In the genomic region with DNA sequence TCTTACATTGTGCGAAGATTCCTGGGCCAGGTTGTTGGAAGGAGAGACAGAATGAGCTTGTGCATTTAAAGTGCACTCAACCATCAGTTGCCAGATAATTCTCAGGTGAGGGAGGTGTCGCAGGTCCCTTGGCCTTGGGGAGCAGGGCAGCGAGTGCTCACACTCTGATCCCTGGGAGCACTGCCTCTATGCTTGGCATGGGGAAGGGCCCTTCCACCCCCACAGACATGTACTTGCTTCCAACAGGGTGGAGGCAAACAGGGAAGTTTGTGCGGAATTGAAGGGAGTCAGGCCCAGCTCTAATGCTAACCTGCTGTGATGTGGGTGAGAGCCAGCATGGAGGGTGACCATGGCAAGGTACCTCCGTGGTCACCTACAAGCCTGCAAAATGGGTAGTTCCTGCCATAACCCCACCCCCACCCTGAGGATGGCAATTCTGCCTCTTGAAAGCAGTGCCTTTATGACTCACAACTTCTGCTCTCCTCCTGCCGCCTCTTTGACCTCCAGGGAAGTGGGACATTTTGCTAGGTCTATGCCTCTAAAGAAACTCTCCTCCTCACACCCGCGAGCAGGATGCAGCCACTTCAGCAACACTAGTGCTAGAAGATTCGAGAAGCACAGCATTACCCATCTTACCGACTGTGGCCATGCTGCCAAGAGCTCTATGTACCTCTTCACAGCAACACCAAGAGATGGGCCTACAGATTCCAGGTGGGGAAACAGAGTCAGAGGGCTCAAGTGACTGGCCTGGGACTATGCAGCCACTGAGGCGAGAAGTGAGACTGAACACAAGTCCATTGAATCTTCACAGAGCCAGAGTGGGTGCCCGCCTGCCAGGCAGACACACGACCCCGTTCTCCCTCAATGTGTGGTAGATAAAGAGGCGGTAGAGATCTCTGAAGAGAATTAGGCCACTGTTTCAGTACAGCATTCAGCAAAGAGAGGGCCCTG, we compare ENCODE assay signal across 14 cellular contexts. TPM values are rescaled to one million over a fixed set of nuclear protein-coding genes. Genes with fewer than 3 reads are reported as not detected.
DNase-seq lines count a peak whose midpoint lies in the region; ATAC-seq, FAIRE-seq and TF ChIP-seq lines count a peak whose summit lies in the region.
"Had no signal": no experiment of that assay in that cellular context is flagged by ENCODE, and none has a peak within 500 bp of the region (broad histone marks: within the 10 kb centered on the region; RNA-seq: fewer than 3 reads in every experiment).

No MANE protein-coding gene starts in this region.

- DNase-seq in CD14-positive monocyte (ENCODE audit: low spot score) (no peak), LHCN-M2 (ENCODE audit: low read depth) (peak; percentile 27), astrocyte (ENCODE audit: low read depth) (no peak), mesenchymal stem cell (peak; percentile 73), occipital lobe (lab: John Stamatoyannopoulos, UW) (no peak), hepatic stellate cell (ENCODE audit: low spot score) (no peak), superior temporal gyrus (ENCODE audit: extremely low spot score) (no peak)
- DNase-seq: HCEC 1CT, right cardiac atrium had no signal

- H3K36me3 ChIP-seq in astrocyte (ENCODE audit: insufficient read depth, low read length) (no peaks in the 10 kb centered on the region), mesenchymal stem cell (ENCODE audit: control insufficient read depth in 1 of 2, insufficient read depth in 2 of 2, low read depth in 1 of 2, low read length in 2 of 2) (peaks cover 22 to 75% of the 10 kb centered on the region in 2 experiments)

- 60% methylated on average over 15 of the region's 15 CpGs for WGBS in mesenchymal stem cell

- H4K20me1 ChIP-seq in astrocyte (ENCODE audit: insufficient read depth, low read length): peaks cover 55% of the 10 kb centered on the region

- H3K14ac ChIP-seq in mesenchymal stem cell (ENCODE audit: low read length in 2 of 2): peak overlapping the region in 1 of 2 experiments; percentile 19

- peak overlapping the region; percentile 10 to 61 for H3K4ac ChIP-seq in mesenchymal stem cell (ENCODE audit: low read depth in 1 of 2, low read length in 2 of 2)

- no peak overlapping the region for H2BK15ac ChIP-seq in mesenchymal stem cell (ENCODE audit: low read depth, poor library complexity, severe bottlenecking)

- no peak overlapping the region for H2AFZ ChIP-seq in astrocyte (ENCODE audit: low read depth, low read length)
- H2AFZ ChIP-seq in mesenchymal stem cell (ENCODE audit: low read depth, low read length): no peak overlapping the region

- H4K91ac ChIP-seq in mesenchymal stem cell (ENCODE audit: low read length): peak overlapping the region; percentile 59

- no peaks in the 10 kb centered on the region for H3K9me3 ChIP-seq in astrocyte (ENCODE audit: insufficient read depth, low read depth, low read length)
- H3K9me3 ChIP-seq in mesenchymal stem cell (ENCODE audit: control insufficient read depth, low read length): no peaks in the 10 kb centered on the region

- H3K4me3 ChIP-seq in astrocyte (ENCODE audit: insufficient read depth, low read depth, low read length): no peak overlapping the region
- H3K4me3 ChIP-seq in mesenchymal stem cell (ENCODE audit: insufficient read depth in 1 of 2, low read depth in 1 of 2, low read length in 2 of 2): no peak overlapping the region

- H3K27ac Mint-ChIP-seq in CD14-positive monocyte (peak overlapping the region in 4 of 7 donors; percentile 30 to 69 (median 58)), astrocyte (ENCODE audit: unreplicated experiment) (peak overlapping the region; percentile 75)
- H3K27ac Mint-ChIP-seq: activated naive CD4-positive, alpha-beta T cell treated with anti-CD3 and anti-CD28 coated beads, Interleukin-2, amount 50 U/mL, for 24 hours; stimulated activated naive CD8-positive, alpha-beta T cell treated with anti-CD3 and anti-CD28 coated beads, Interleukin-15, Interleukin-2, amounts not matched to agents 100 ng/mL and 50 ng/mL, for 24 hours had no signal

- H3K36me3 Mint-ChIP-seq in CD14-positive monocyte: no peaks in the 10 kb centered on the region
- peaks cover 13% of the 10 kb centered on the region for H3K36me3 Mint-ChIP-seq in astrocyte (ENCODE audit: low read depth, unreplicated experiment)
- H3K36me3 Mint-ChIP-seq: activated naive CD4-positive, alpha-beta T cell treated with anti-CD3 and anti-CD28 coated beads, Interleukin-2, amount 50 U/mL, for 24 hours had no signal

- H3K4me1 ChIP-seq in astrocyte (ENCODE audit: insufficient read depth, low read length): peaks cover 43% of the 10 kb centered on the region
- peaks cover 57% of the 10 kb centered on the region for H3K4me1 ChIP-seq in mesenchymal stem cell (ENCODE audit: control insufficient read depth, insufficient read depth, low read depth, low read length)

- H3K27ac ChIP-seq in astrocyte (ENCODE audit: low read depth, low read length) (peak overlapping the region; percentile 3), mesenchymal stem cell (ENCODE audit: low read length, poor library complexity, severe bottlenecking) (no peak overlapping the region)

- peak overlapping the region; percentile 75 to 81 for H3K18ac ChIP-seq in mesenchymal stem cell (ENCODE audit: low read depth in 1 of 2, low read length in 2 of 2)

- H3K79me1 ChIP-seq in mesenchymal stem cell (replicated peaks; ENCODE audit: low read length, poor library complexity, severe bottlenecking): peaks cover 37% of the 10 kb centered on the region

- H2BK120ac ChIP-seq in mesenchymal stem cell (ENCODE audit: low read depth, low read length): no peak overlapping the region

- H3K23ac ChIP-seq in mesenchymal stem cell (ENCODE audit: low read length in 2 of 2): peak overlapping the region in 1 of 2 experiments; percentile 10

- no peak for FAIRE-seq in astrocyte (lab: Jason Lieb, UNC)
- FAIRE-seq: GM18507 had no signal

- no peak overlapping the region for H2AK5ac ChIP-seq in mesenchymal stem cell (ENCODE audit: low read length, severe bottlenecking)

- H2BK12ac ChIP-seq in mesenchymal stem cell (ENCODE audit: low read length in 2 of 2): peak overlapping the region; percentile 92 to 93

- H4K8ac ChIP-seq in mesenchymal stem cell (ENCODE audit: low read length): peak overlapping the region; percentile 36

- H3K4me1 Mint-ChIP-seq in CD14-positive monocyte (peaks cover 24% of the 10 kb centered on the region), astrocyte (ENCODE audit: low read depth, unreplicated experiment) (peaks cover 51% of the 10 kb centered on the region)
- H3K4me1 Mint-ChIP-seq: activated naive CD4-positive, alpha-beta T cell treated with anti-CD3 and anti-CD28 coated beads, Interleukin-2, amount 50 U/mL, for 24 hours had no signal

- peaks cover 0 to 2% (median 0%) of the 10 kb centered on the region in 3 donors for H3K27me3 Mint-ChIP-seq in CD14-positive monocyte (ENCODE audit: low read depth in 3 of 3)
- H3K27me3 Mint-ChIP-seq in astrocyte (ENCODE audit: low read depth, unreplicated experiment): no peaks in the 10 kb centered on the region
- H3K27me3 Mint-ChIP-seq: activated naive CD4-positive, alpha-beta T cell treated with anti-CD3 and anti-CD28 coated beads, Interleukin-2, amount 50 U/mL, for 24 hours; stimulated activated naive CD8-positive, alpha-beta T cell treated with anti-CD3 and anti-CD28 coated beads, Interleukin-15, Interleukin-2, amounts not matched to agents 100 ng/mL and 50 ng/mL, for 24 hours had no signal

- ATAC-seq in HG02852 (IDR thresholded peaks at IDR 0.05; ENCODE audit: unreplicated experiment): no peak
- ATAC-seq: right cardiac atrium, Right ventricle myocardium inferior had no signal

- no peaks in the 10 kb centered on the region for H3K27me3 ChIP-seq in astrocyte (ENCODE audit: insufficient read depth, low read length)
- H3K27me3 ChIP-seq in mesenchymal stem cell (ENCODE audit: control insufficient read depth in 1 of 2, insufficient read depth in 1 of 2, low read length in 2 of 2): no peaks in the 10 kb centered on the region

- peaks cover 78% of the 10 kb centered on the region for H3K79me2 ChIP-seq in astrocyte (ENCODE audit: insufficient read depth, low read length)

- H3K4me3 Mint-ChIP-seq in CD14-positive monocyte: no peak overlapping the region
- H3K4me3 Mint-ChIP-seq in astrocyte (ENCODE audit: unreplicated experiment): peak overlapping the region; percentile 20
- H3K4me3 Mint-ChIP-seq: activated naive CD4-positive, alpha-beta T cell treated with anti-CD3 and anti-CD28 coated beads, Interleukin-2, amount 50 U/mL, for 24 hours; stimulated activated naive CD8-positive, alpha-beta T cell treated with anti-CD3 and anti-CD28 coated beads, Interleukin-15, Interleukin-2, amounts not matched to agents 100 ng/mL and 50 ng/mL, for 24 hours had no signal

- H3K4me2 ChIP-seq in astrocyte (ENCODE audit: low read length) (peak overlapping the region; percentile 49), mesenchymal stem cell (ENCODE audit: low read length, poor library complexity, severe bottlenecking) (no peak overlapping the region)

- no peak overlapping the region for H2BK5ac ChIP-seq in mesenchymal stem cell (ENCODE audit: low read depth, low read length, poor library complexity, severe bottlenecking)

- TF ChIP-seq CTCF in CD14-positive monocyte (IDR thresholded peaks at IDR 0.05) (no peak), astrocyte (IDR thresholded peaks at IDR 0.05; ENCODE audit: insufficient read depth, low read depth, low read length) (no peak)

- no peak overlapping the region for H3K9ac ChIP-seq in astrocyte (ENCODE audit: low read length)
- no peak overlapping the region for H3K9ac ChIP-seq in mesenchymal stem cell (ENCODE audit: low read length)

- intact Hi-C loops in CD14-positive monocyte (cut with micrococcal nuclease): no loop called here

- H3K9me3 Mint-ChIP-seq in CD14-positive monocyte (peaks cover 0 to 4% (median 0%) of the 10 kb centered on the region in 7 donors), astrocyte (ENCODE audit: unreplicated experiment) (peaks cover 2% of the 10 kb centered on the region)
- H3K9me3 Mint-ChIP-seq: activated naive CD4-positive, alpha-beta T cell treated with anti-CD3 and anti-CD28 coated beads, Interleukin-2, amount 50 U/mL, for 24 hours; stimulated activated naive CD8-positive, alpha-beta T cell treated with anti-CD3 and anti-CD28 coated beads, Interleukin-15, Interleukin-2, amounts not matched to agents 100 ng/mL and 50 ng/mL, for 24 hours had no signal

RNA-seq across cellular contexts. Expression of a gene that starts 22.1 kb away (rescaled TPM):
- 1 to 10 TPM; 5.9 to 8.9 TPM for polyA plus RNA-seq in CD14-positive monocyte
- total RNA-seq in LHCN-M2 (2014; rRNA removed): 43.2 and 44.7 TPM in 2 replicates
- polyA plus RNA-seq in LHCN-M2 (2012): 15.2 TPM
- total RNA-seq in astrocyte: 37.1 and 39.6 TPM in 2 replicates
- 25.1 TPM for polyA plus RNA-seq in mesenchymal stem cell (2013, experiment 1 of 2)
- 24.0 TPM for polyA plus RNA-seq in mesenchymal stem cell (2013, experiment 2 of 2)
- 121 TPM for total RNA-seq in occipital lobe

Comparison
In these comparisons a context has a peak if more than half of its experiments do, and no peak if none do; other contexts are left out.
1. DNase-seq: peak in LHCN-M2 (single experiment) and mesenchymal stem cell (single experiment); none in CD14-positive monocyte (single experiment), astrocyte (single experiment), occipital lobe (single experiment), hepatic stellate cell (single experiment) and superior temporal gyrus (single experiment).